13 cellular contexts compared by ENCODE assay signal in the genomic region with DNA sequence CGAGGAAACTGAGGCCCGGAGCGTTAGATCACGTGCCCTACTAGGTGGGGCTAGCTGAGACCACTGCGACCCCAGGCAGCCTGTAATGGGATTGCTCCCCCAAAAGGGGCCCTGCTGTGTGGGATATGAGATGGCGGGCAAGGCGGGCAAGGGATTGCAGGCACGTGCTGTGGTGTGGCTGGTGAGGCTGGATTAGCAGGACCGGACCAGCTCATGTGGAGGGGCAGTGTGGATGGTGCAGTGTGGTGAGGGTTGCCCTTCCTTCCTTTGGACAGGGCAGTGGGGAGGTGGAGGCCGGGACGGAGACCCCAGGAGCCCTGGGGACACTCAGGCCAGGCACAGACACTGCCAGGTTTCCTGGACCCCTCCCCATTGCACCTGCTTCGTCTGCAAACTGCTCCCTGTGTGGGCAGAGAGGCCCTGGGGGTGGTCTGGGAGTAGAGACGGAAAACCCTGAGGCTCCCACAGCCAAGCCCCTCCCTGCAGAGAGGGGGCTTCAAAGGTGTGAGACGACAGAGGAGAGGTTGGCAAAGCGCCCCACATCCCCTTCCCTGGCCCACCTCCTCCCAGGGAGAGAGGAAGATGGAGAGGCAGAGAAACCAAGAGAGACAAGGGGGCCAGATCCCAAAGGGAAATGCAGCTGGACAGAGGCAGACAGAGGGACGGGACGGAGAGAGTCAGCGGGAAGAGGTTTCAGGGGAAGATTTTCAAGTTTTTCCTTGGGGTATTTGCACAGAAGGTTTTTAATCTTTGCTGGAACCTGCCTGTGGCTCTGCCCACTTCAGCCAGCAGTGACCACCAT.
"Had no signal": no experiment of that assay in that cellular context is flagged by ENCODE, and none has a peak within 500 bp of the region (broad histone marks: within the 10 kb centered on the region; RNA-seq: fewer than 3 reads in every experiment).

No MANE protein-coding gene starts in this region.

- H3K4me3 ChIP-seq: suprapubic skin, upper lobe of left lung had no signal

- H3K36me3 Mint-ChIP-seq: activated CD8-positive, alpha-beta memory T cell treated with anti-CD3 and anti-CD28 coated beads, Interleukin-2, amount 10 ng/mL, durations not matched to agents 7 days and 5 days; activated naive CD8-positive, alpha-beta T cell; brain had no signal

- DNase-seq: activated CD4-positive, alpha-beta T cell treated with anti-CD3 and anti-CD28 coated beads for 1 hour; effector memory CD8-positive, alpha-beta T cell; mesenchymal stem cell; stimulated activated CD8-positive, alpha-beta memory T cell treated with anti-CD3 and anti-CD28 coated beads, Interleukin-4, amount 100 ng/mL, for 48 hours had no signal

- H3K4me3 Mint-ChIP-seq: activated CD8-positive, alpha-beta memory T cell treated with anti-CD3 and anti-CD28 coated beads, Interleukin-2, amount 10 ng/mL, durations not matched to agents 7 days and 5 days; activated naive CD8-positive, alpha-beta T cell; activated T-cell treated with anti-CD3 and anti-CD28 coated beads, Interleukin-2, amount 50 U/mL, for 24 hours; central memory CD8-positive, alpha-beta T cell; dendritic cell treated with granulocyte-macrophage colony-stimulating factor and Interleukin-4, amounts not matched to agents 40 ng/mL and 50 ng/mL, for 4 days had no signal

- H3K4me1 Mint-ChIP-seq: activated CD8-positive, alpha-beta memory T cell treated with anti-CD3 and anti-CD28 coated beads, Interleukin-2, amount 10 ng/mL, durations not matched to agents 7 days and 5 days; central memory CD8-positive, alpha-beta T cell had no signal

- H3K36me3 ChIP-seq: suprapubic skin, upper lobe of left lung had no signal

- H3K27ac ChIP-seq: suprapubic skin, upper lobe of left lung had no signal

- H3K27ac Mint-ChIP-seq: activated CD8-positive, alpha-beta memory T cell treated with anti-CD3 and anti-CD28 coated beads, Interleukin-2, amount 10 ng/mL, durations not matched to agents 7 days and 5 days; activated naive CD8-positive, alpha-beta T cell; activated T-cell treated with anti-CD3 and anti-CD28 coated beads, Interleukin-2, amount 50 U/mL, for 24 hours; dendritic cell treated with granulocyte-macrophage colony-stimulating factor and Interleukin-4, amounts not matched to agents 40 ng/mL and 50 ng/mL, for 4 days; effector memory CD8-positive, alpha-beta T cell; nephron had no signal

- H3K9me3 Mint-ChIP-seq: activated T-cell treated with anti-CD3 and anti-CD28 coated beads, Interleukin-2, amount 50 U/mL, for 24 hours; central memory CD8-positive, alpha-beta T cell; effector memory CD8-positive, alpha-beta T cell had no signal
